Comparison of ENCODE assay signal across 23 cellular contexts in the genomic region with DNA sequence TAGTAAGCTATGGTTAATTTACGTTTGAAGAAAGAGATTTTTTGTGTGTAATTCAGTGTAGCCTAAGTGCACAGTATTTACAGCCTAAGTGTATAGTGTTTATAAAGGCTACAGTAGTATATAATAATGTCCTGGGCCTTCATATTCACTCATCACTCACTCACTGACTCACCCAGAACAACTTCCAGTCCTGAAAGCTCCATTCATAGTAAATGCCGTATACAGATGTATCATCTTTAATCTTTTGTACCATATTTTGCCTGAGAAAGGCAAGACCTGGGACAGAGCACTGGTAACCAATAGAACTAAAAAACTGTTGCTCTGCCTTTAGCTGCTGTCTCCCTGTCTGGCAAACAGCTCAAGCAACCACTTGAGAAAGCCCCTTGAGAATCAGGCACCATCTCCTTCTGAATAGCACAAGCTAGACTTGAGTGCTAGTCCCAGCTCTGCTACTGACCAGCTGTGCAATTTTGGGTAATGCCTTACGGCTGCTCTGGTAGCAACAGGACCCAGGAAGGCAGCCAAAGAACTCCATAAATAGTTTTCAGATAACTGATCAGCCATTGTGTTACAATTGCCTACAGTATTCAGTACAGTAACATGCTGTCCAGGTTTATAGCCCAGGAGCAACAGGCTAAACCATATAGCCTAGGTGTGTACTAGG.
DNase-seq lines count a peak whose midpoint lies in the region; ATAC-seq, FAIRE-seq and TF ChIP-seq lines count a peak whose summit lies in the region.
"Had no signal": no experiment of that assay in that cellular context is flagged by ENCODE, and none has a peak within 500 bp of the region (broad histone marks: within the 10 kb centered on the region; RNA-seq: fewer than 3 reads in every experiment).

No MANE protein-coding gene starts in this region.

- peak; percentile 55 for FAIRE-seq in HTR-8/SVneo (lab: Jason Lieb, UNC)
- FAIRE-seq: GM19239 had no signal

- H3K36me3 ChIP-seq in mucosa of descending colon (ENCODE audit: low read depth), result no peaks in the 10 kb centered on the region
- H3K36me3 ChIP-seq: colonic mucosa, esophagus muscularis mucosa had no signal

- H3K4me1 ChIP-seq in mucosa of descending colon (ENCODE audit: low read depth), result no peaks in the 10 kb centered on the region
- H3K4me1 ChIP-seq: colonic mucosa, esophagus muscularis mucosa had no signal

- H3K4me3 ChIP-seq in epithelial cell of esophagus (ENCODE audit: low read length), result no peak overlapping the region
- H3K4me3 ChIP-seq in mucosa of descending colon, result no peak overlapping the region
- H3K4me3 ChIP-seq: colonic mucosa, esophagus muscularis mucosa, smooth muscle cell had no signal

- peaks cover 4% of the 10 kb centered on the region for H3K9me3 ChIP-seq in mucosa of descending colon
- H3K9me3 ChIP-seq: esophagus muscularis mucosa had no signal

- DNase-seq in DMS79 treated with DMSO at 0.1 percent for 48 hours (lab: John Stamatoyannopoulos, UW) (peak; percentile 60), HTR-8/SVneo (ENCODE audit: insufficient read length, low spot score) (no peak), epithelial cell of esophagus (ENCODE audit: low read depth) (peak; percentile 54), mucosa of descending colon (no peak)
- DNase-seq in NK-92 treated with Interleukin-12 subunit alpha and Interleukin-12 subunit beta, amount 100 ng/mL, for 24 hours (lab: John Stamatoyannopoulos, UW), result no peak
- DNase-seq: activated CD4-positive, alpha-beta T cell treated with anti-CD3 and anti-CD28 coated beads, Interleukin-2, amount 10 ng/mL, durations not matched to agents 7 days and 5 days; activated naive CD4-positive, alpha-beta T cell treated with anti-CD3 and anti-CD28 coated beads for 36 hours; amniotic stem cell; CD4-positive, CD25-positive, alpha-beta regulatory T cell; colonic mucosa; kidney glomerular epithelial cell; mesenchymal stem cell; naive thymus-derived CD4-positive, alpha-beta T cell; NCI-H1694; NCI-H2227 treated with DMSO at 0.1 percent for 48 hours; NCI-H774; occipital lobe; stimulated activated CD4-positive, alpha-beta T cell treated with anti-CD3 and anti-CD28 coated beads, Interleukin-2, amount 100 ng/mL, for 24 hours had no signal

- intact Hi-C loops in mucosa of descending colon (cut with DNase I, micrococcal nuclease), result no loop called here

- ATAC-seq in mucosa of descending colon (peak; percentile 24), HG02798 (IDR thresholded peaks at IDR 0.05; ENCODE audit: poor library complexity, unreplicated experiment) (no peak), SK-N-SH treated with all-trans-retinoic acid at 6 μM for 48 hours (no peak)
- ATAC-seq: naive thymus-derived CD4-positive, alpha-beta T cell had no signal

- TF ChIP-seq CTCF in epithelial cell of esophagus (IDR thresholded peaks at IDR 0.05; ENCODE audit: insufficient read depth, low read depth, low read length, missing control alignments), result no peak
- TF ChIP-seq CTCF in mucosa of descending colon (IDR thresholded peaks at IDR 0.05), result no peak

TF ChIP-seq in SK-N-SH treated with all-trans-retinoic acid at 6 μM for 48 hours, 23 proteins besides CTCF, POLR2A, EP300 and RAD21:
- no peak for TF ChIP-seq ESRRG (CRISPR knock-in tag; IDR thresholded peaks at IDR 0.05)
- no peak for TF ChIP-seq ZNF70 (CRISPR knock-in tag; IDR thresholded peaks at IDR 0.05)
- TF ChIP-seq TCF4 (CRISPR knock-in tag; IDR thresholded peaks at IDR 0.05; ENCODE audit: borderline replicate concordance), result no peak
- TF ChIP-seq TOX (CRISPR knock-in tag; IDR thresholded peaks at IDR 0.05; ENCODE audit: borderline replicate concordance), result no peak
- TF ChIP-seq CSDC2 (CRISPR knock-in tag; IDR thresholded peaks at IDR 0.05), result no peak
- TF ChIP-seq, protein P1, sequence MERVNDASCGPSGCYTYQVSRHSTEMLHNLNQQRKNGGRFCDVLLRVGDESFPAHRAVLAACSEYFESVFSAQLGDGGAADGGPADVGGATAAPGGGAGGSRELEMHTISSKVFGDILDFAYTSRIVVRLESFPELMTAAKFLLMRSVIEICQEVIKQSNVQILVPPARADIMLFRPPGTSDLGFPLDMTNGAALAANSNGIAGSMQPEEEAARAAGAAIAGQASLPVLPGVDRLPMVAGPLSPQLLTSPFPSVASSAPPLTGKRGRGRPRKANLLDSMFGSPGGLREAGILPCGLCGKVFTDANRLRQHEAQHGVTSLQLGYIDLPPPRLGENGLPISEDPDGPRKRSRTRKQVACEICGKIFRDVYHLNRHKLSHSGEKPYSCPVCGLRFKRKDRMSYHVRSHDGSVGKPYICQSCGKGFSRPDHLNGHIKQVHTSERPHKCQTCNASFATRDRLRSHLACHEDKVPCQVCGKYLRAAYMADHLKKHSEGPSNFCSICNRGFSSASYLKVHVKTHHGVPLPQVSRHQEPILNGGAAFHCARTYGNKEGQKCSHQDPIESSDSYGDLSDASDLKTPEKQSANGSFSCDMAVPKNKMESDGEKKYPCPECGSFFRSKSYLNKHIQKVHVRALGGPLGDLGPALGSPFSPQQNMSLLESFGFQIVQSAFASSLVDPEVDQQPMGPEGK (CRISPR knock-in tag; IDR thresholded peaks at IDR 0.05; ENCODE audit: borderline replicate concordance), result no peak
- no peak for TF ChIP-seq ZFP3 (CRISPR knock-in tag; IDR thresholded peaks at IDR 0.05)
- TF ChIP-seq ISL1 (CRISPR knock-in tag; IDR thresholded peaks at IDR 0.05), result no peak
- TF ChIP-seq, protein P2, sequence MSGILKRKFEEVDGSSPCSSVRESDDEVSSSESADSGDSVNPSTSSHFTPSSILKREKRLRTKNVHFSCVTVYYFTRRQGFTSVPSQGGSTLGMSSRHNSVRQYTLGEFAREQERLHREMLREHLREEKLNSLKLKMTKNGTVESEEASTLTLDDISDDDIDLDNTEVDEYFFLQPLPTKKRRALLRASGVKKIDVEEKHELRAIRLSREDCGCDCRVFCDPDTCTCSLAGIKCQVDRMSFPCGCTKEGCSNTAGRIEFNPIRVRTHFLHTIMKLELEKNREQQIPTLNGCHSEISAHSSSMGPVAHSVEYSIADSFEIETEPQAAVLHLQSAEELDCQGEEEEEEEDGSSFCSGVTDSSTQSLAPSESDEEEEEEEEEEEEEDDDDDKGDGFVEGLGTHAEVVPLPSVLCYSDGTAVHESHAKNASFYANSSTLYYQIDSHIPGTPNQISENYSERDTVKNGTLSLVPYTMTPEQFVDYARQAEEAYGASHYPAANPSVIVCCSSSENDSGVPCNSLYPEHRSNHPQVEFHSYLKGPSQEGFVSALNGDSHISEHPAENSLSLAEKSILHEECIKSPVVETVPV (CRISPR knock-in tag; IDR thresholded peaks at IDR 0.05), result no peak
- no peak for TF ChIP-seq GLIS3 (CRISPR knock-in tag; IDR thresholded peaks at IDR 0.05)
- TF ChIP-seq OSR1 (CRISPR knock-in tag; IDR thresholded peaks at IDR 0.05), result no peak
- TF ChIP-seq, protein P3, sequence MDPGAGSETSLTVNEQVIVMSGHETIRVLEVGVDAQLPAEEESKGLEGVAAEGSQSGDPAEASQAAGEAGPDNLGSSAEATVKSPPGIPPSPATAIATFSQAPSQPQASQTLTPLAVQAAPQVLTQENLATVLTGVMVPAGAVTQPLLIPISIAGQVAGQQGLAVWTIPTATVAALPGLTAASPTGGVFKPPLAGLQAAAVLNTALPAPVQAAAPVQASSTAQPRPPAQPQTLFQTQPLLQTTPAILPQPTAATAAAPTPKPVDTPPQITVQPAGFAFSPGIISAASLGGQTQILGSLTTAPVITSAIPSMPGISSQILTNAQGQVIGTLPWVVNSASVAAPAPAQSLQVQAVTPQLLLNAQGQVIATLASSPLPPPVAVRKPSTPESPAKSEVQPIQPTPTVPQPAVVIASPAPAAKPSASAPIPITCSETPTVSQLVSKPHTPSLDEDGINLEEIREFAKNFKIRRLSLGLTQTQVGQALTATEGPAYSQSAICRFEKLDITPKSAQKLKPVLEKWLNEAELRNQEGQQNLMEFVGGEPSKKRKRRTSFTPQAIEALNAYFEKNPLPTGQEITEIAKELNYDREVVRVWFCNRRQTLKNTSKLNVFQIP (CRISPR knock-in tag; IDR thresholded peaks at IDR 0.05; ENCODE audit: borderline replicate concordance, low read depth), result no peak
- TF ChIP-seq, protein P4, sequence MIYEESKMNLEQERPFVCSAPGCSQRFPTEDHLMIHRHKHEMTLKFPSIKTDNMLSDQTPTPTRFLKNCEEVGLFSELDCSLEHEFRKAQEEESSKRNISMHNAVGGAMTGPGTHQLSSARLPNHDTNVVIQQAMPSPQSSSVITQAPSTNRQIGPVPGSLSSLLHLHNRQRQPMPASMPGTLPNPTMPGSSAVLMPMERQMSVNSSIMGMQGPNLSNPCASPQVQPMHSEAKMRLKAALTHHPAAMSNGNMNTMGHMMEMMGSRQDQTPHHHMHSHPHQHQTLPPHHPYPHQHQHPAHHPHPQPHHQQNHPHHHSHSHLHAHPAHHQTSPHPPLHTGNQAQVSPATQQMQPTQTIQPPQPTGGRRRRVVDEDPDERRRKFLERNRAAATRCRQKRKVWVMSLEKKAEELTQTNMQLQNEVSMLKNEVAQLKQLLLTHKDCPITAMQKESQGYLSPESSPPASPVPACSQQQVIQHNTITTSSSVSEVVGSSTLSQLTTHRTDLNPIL (CRISPR knock-in tag; IDR thresholded peaks at IDR 0.05; ENCODE audit: low read depth), result no peak
- no peak for TF ChIP-seq RARB (CRISPR knock-in tag; IDR thresholded peaks at IDR 0.05)
- TF ChIP-seq, protein P5, sequence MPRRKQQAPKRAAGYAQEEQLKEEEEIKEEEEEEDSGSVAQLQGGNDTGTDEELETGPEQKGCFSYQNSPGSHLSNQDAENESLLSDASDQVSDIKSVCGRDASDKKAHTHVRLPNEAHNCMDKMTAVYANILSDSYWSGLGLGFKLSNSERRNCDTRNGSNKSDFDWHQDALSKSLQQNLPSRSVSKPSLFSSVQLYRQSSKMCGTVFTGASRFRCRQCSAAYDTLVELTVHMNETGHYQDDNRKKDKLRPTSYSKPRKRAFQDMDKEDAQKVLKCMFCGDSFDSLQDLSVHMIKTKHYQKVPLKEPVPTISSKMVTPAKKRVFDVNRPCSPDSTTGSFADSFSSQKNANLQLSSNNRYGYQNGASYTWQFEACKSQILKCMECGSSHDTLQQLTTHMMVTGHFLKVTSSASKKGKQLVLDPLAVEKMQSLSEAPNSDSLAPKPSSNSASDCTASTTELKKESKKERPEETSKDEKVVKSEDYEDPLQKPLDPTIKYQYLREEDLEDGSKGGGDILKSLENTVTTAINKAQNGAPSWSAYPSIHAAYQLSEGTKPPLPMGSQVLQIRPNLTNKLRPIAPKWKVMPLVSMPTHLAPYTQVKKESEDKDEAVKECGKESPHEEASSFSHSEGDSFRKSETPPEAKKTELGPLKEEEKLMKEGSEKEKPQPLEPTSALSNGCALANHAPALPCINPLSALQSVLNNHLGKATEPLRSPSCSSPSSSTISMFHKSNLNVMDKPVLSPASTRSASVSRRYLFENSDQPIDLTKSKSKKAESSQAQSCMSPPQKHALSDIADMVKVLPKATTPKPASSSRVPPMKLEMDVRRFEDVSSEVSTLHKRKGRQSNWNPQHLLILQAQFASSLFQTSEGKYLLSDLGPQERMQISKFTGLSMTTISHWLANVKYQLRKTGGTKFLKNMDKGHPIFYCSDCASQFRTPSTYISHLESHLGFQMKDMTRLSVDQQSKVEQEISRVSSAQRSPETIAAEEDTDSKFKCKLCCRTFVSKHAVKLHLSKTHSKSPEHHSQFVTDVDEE (CRISPR knock-in tag; IDR thresholded peaks at IDR 0.05), result no peak
- no peak for TF ChIP-seq ZNF565 (CRISPR knock-in tag; conservative IDR thresholded peaks at IDR 0.05; ENCODE audit: low read depth)

Comparison
In these comparisons a context has a peak if more than half of its experiments do, and no peak if none do; other contexts are left out.
1. DNase-seq: peak in DMS79 treated with DMSO at 0.1 percent for 48 hours (single experiment) and epithelial cell of esophagus (single experiment); none in HTR-8/SVneo (single experiment), mucosa of descending colon (0 of 3) and NK-92 treated with Interleukin-12 subunit alpha and Interleukin-12 subunit beta, amount 100 ng/mL, for 24 hours (single experiment).